26 cellular contexts compared by ENCODE assay signal in the genomic region with DNA sequence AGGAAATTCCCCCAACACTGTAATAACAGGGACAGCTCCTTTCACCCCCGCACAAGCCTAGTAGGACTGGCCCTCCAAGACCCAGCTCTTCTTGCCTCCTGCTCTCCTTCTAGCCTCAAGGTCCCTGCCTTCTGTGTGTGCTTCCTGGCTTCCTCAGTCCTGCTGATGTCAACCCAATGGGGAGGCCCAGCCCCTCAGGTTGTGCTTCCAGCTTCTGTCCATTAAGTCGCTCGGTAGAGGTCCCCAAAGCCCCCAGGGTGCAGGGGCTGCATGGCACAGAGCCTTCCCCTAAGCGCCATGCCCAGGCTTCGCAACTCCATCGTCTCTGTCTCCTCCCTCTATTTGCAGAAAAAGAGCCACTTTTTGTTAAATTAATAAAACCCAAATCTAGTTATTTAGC.
"Had no signal": no experiment of that assay in that cellular context is flagged by ENCODE, and none has a peak within 500 bp of the region (broad histone marks: within the 10 kb centered on the region; RNA-seq: fewer than 3 reads in every experiment).

No MANE protein-coding gene starts in this region.

- H3K36me3 ChIP-seq: uterus had no signal

- H3K27me3 ChIP-seq: colonic mucosa, esophagus muscularis mucosa, foreskin keratinocyte, gastroesophageal sphincter, heart right ventricle, stomach, tibial artery, upper lobe of left lung, uterus had no signal

- DNase-seq: central memory CD4-positive, alpha-beta T cell; colonic mucosa; dermis blood vessel endothelial cell; effector memory CD4-positive, alpha-beta T cell; foreskin keratinocyte; heart right ventricle; hippocampal formation; immature natural killer cell; lower lobe of right lung; natural killer cell; occipital lobe; stimulated activated CD4-positive, alpha-beta T cell treated with anti-CD3 and anti-CD28 coated beads, Interleukin-15, amount 100 ng/mL, for 24 hours; stimulated activated CD4-positive, alpha-beta T cell treated with anti-CD3 and anti-CD28 coated beads, Interleukin-2, amount 100 ng/mL, for 48 hours; stimulated activated CD8-positive, alpha-beta memory T cell treated with anti-CD3 and anti-CD28 coated beads, Interleukin-4, amount 100 ng/mL, for 48 hours; stimulated activated naive CD4-positive, alpha-beta T cell treated with Interleukin-2 at 50 U/mL for 16 hours; stomach; upper lobe of left lung had no signal

- H3K27ac ChIP-seq: colonic mucosa, esophagus muscularis mucosa, foreskin keratinocyte, gastroesophageal sphincter, heart right ventricle, lower lobe of right lung, parathyroid adenoma, psoas muscle, skin epidermis, stomach, tibial artery, upper lobe of left lung, uterus had no signal

- H3K4me3 ChIP-seq: colonic mucosa, esophagus muscularis mucosa, gastroesophageal sphincter, heart right ventricle, lower lobe of right lung, psoas muscle, skin epidermis, stomach, tibial artery, upper lobe of left lung, uterus had no signal

- H3K27ac Mint-ChIP-seq: immature natural killer cell had no signal

- ATAC-seq: foreskin keratinocyte, gastroesophageal sphincter, heart right ventricle, left ventricle myocardium superior, lower lobe of right lung, natural killer cell, right cardiac atrium had no signal

- H3K9me3 Mint-ChIP-seq: immature natural killer cell, natural killer cell had no signal

- H3K4me1 Mint-ChIP-seq: immature natural killer cell, natural killer cell had no signal

- H3K36me3 Mint-ChIP-seq: natural killer cell had no signal

- H3K4me3 Mint-ChIP-seq: immature natural killer cell, natural killer cell had no signal

- H3K4me1 ChIP-seq: colonic mucosa, esophagus muscularis mucosa, foreskin keratinocyte, gastroesophageal sphincter, heart right ventricle, lower lobe of right lung, parathyroid adenoma, stomach, tibial artery, upper lobe of left lung, uterus had no signal

- H3K9me3 ChIP-seq: colonic mucosa, esophagus muscularis mucosa, gastroesophageal sphincter, heart right ventricle, lower lobe of right lung, psoas muscle, stomach, tibial artery, upper lobe of left lung, uterus had no signal
